7 cellular contexts compared by ENCODE assay signal in genomic region chr3:66971891-66972551, GRCh38. TPM values are rescaled to one million over a fixed set of nuclear protein-coding genes. Genes with fewer than 3 reads are reported as not detected.
A peak's percentile ranks its signal among the peaks of the same experiment; 100 is the strongest.
DNase-seq lines count a peak whose midpoint lies in the region; ATAC-seq, FAIRE-seq and TF ChIP-seq lines count a peak whose summit lies in the region.

No MANE protein-coding gene starts in this region.

- no peak for TF ChIP-seq EP300 in sigmoid colon (IDR thresholded peaks at IDR 0.05)

- peak; percentile 78 for FAIRE-seq in astrocyte (lab: Jason Lieb, UNC)

- no peaks in the 10 kb centered on the region for H3K9me3 Mint-ChIP-seq in astrocyte (ENCODE audit: unreplicated experiment)

- intact Hi-C loops in sigmoid colon (cut with DNase I), result loop anchor here (2.0 to 10.0 kb wide), 4 partner anchors 65 to 2003 kb away; no protein-coding TSS in a partner anchor

- H3K27ac Mint-ChIP-seq in astrocyte (ENCODE audit: unreplicated experiment), result no peak overlapping the region

- peak overlapping the region; percentile 51 for H2AFZ ChIP-seq in astrocyte (ENCODE audit: low read depth, low read length)

- no peak overlapping the region for H3K4me3 ChIP-seq in GM12875 (ENCODE audit: low read depth, low read length)
- peak overlapping the region; percentile 53 for H3K4me3 ChIP-seq in astrocyte (ENCODE audit: insufficient read depth, low read depth, low read length)
- H3K4me3 ChIP-seq in sigmoid colon, result peak overlapping the region in 3 of 4 donors; percentile 26 to 36 (median 32)

- TF ChIP-seq CTCF in GM12875 (IDR thresholded peaks at IDR 0.05; ENCODE audit: borderline replicate concordance, insufficient read depth, low read depth, low read length) (peak; percentile 84), astrocyte (IDR thresholded peaks at IDR 0.05; ENCODE audit: insufficient read depth, low read depth, low read length) (peak; percentile 87), sigmoid colon (IDR thresholded peaks at IDR 0.05) (peak; percentile 53 to 80 (median 70))

- H3K36me3 ChIP-seq in astrocyte (ENCODE audit: insufficient read depth, low read length), result no peaks in the 10 kb centered on the region
- no peaks in the 10 kb centered on the region for H3K36me3 ChIP-seq in sigmoid colon

- no peaks in the 10 kb centered on the region for H3K36me3 Mint-ChIP-seq in astrocyte (ENCODE audit: low read depth, unreplicated experiment)

- peaks cover 5% of the 10 kb centered on the region for H3K27me3 Mint-ChIP-seq in astrocyte (ENCODE audit: low read depth, unreplicated experiment)

- H3K79me2 ChIP-seq in astrocyte (ENCODE audit: insufficient read depth, low read length), result no peaks in the 10 kb centered on the region

- ATAC-seq in HG02678 (IDR thresholded peaks at IDR 0.05; ENCODE audit: unreplicated experiment), result peak; percentile 99

- no peaks in the 10 kb centered on the region for H4K20me1 ChIP-seq in astrocyte (ENCODE audit: insufficient read depth, low read length)

- H3K9me3 ChIP-seq in astrocyte (ENCODE audit: insufficient read depth, low read depth, low read length), result no peaks in the 10 kb centered on the region
- H3K9me3 ChIP-seq in sigmoid colon, result no peaks in the 10 kb centered on the region

- peak overlapping the region; percentile 46 for H3K9ac ChIP-seq in astrocyte (ENCODE audit: low read length)

- no peak overlapping the region for H3K27ac ChIP-seq in astrocyte (ENCODE audit: low read depth, low read length)
- peak overlapping the region; percentile 19 to 70 (median 50) for H3K27ac ChIP-seq in sigmoid colon

- DNase-seq in NCI-H1092 treated with DMSO at 0.1 percent for 48 hours (lab: John Stamatoyannopoulos, UW) (peak; percentile 68), T-helper 2 cell (peak in 4 of 5 experiments; percentile 29 to 75 (median 32)), astrocyte (ENCODE audit: low read depth) (peak; percentile 31), hippocampal formation (lab: John Stamatoyannopoulos, UW) (peak; percentile 54 to 78), sigmoid colon (peak; percentile 85)

- H3K4me1 ChIP-seq in astrocyte (ENCODE audit: insufficient read depth, low read length) (no peaks in the 10 kb centered on the region), sigmoid colon (peaks cover 0 to 13% (median 2%) of the 10 kb centered on the region in 4 donors)

- no peaks in the 10 kb centered on the region for H3K4me1 Mint-ChIP-seq in astrocyte (ENCODE audit: low read depth, unreplicated experiment)

- H3K4me3 Mint-ChIP-seq in astrocyte (ENCODE audit: unreplicated experiment), result peak overlapping the region; percentile 52

- H3K27me3 ChIP-seq in astrocyte (ENCODE audit: insufficient read depth, low read length) (peaks cover 8% of the 10 kb centered on the region), sigmoid colon (no peaks in the 10 kb centered on the region)

- no peak for TF ChIP-seq POLR2A in sigmoid colon (IDR thresholded peaks at IDR 0.05)

- WGBS in sigmoid colon, 2 donors, result 10 to 15% methylated on average over 22 of the region's 22 CpGs

- peak overlapping the region; percentile 83 for H3K4me2 ChIP-seq in astrocyte (ENCODE audit: low read length)

RNA-seq across cellular contexts. Expression of gene KBTBD8, which starts 26.1 kb away (rescaled TPM):
- 9.2 and 9.4 TPM in 2 replicates for total RNA-seq in astrocyte
- 1 to 10 TPM in 3 of 4 donors, under 1 TPM in 1; 0.55 to 3.4 (median 1.4) TPM for total RNA-seq in sigmoid colon
- polyA plus RNA-seq in sigmoid colon, result 1 to 10 TPM in 2 of 3 donors, under 1 TPM in 1; 0.60 to 4.0 (median 1.6) TPM

Comparison
In these comparisons a context has a peak if more than half of its experiments do, and no peak if none do; other contexts are left out.
1. DNase-seq: peak in every context shown above with its lines; median percentile 85 in sigmoid colon; 68 in NCI-H1092 treated with DMSO at 0.1 percent for 48 hours; 66 in hippocampal formation; 32 in T-helper 2 cell; 31 in astrocyte.